ENCODE assay signal across 32 cellular contexts in genomic region chr7:108374899-108375298, GRCh38.
"Had no signal": no experiment of that assay in that cellular context is flagged by ENCODE, and none has a peak within 500 bp of the region (broad histone marks: within the 10 kb centered on the region; RNA-seq: fewer than 3 reads in every experiment).

No MANE protein-coding gene starts in this region.

- H3K27me3 ChIP-seq: body of pancreas, esophagus muscularis mucosa, foreskin keratinocyte, gastrocnemius medialis, heart left ventricle had no signal

- H3K9me3 Mint-ChIP-seq: activated B cell treated with CpG ODN at 0.5 μM for 24 hours; activated CD8-positive, alpha-beta T cell treated with anti-CD3 and anti-CD28 coated beads for 36 hours; activated T-cell treated with anti-CD3 and anti-CD28 coated beads, Interleukin-2, amount 50 U/mL, for 4 hours; effector memory CD8-positive, alpha-beta T cell; T-helper 2 cell treated with Interferon-gamma antibody and Interleukin-4, amounts not matched to agents 5 μg/mL and 100 μg/mL, for 36 hours had no signal

- H3K27ac ChIP-seq: body of pancreas, esophagus muscularis mucosa, foreskin keratinocyte, gastrocnemius medialis, heart left ventricle, WERI-Rb-1 had no signal

- H3K36me3 ChIP-seq: esophagus muscularis mucosa, gastrocnemius medialis, heart left ventricle, WERI-Rb-1 had no signal

- H3K4me3 Mint-ChIP-seq: activated B cell treated with CpG ODN at 0.5 μM for 24 hours; activated CD8-positive, alpha-beta T cell treated with anti-CD3 and anti-CD28 coated beads for 36 hours; activated naive CD8-positive, alpha-beta T cell; activated T-cell treated with anti-CD3 and anti-CD28 coated beads, Interleukin-2, amount 50 U/mL, for 4 hours; activated T-helper 17 cell treated with anti-CD3 and anti-CD28 coated beads, Interleukin-2, amount 50 U/mL, for 72 hours; effector memory CD8-positive, alpha-beta T cell; T-helper 2 cell treated with Interferon-gamma antibody and Interleukin-4, amounts not matched to agents 5 μg/mL and 100 μg/mL, for 36 hours had no signal

- DNase-seq: activated B cell treated with CpG ODN at 0.5 μM for 24 hours; activated CD4-positive, alpha-beta T cell treated with anti-CD3 and anti-CD28 coated beads for 48 hours; activated CD4-positive, alpha-beta T cell treated with anti-CD3 and anti-CD28 coated beads, Interleukin-2, amount 50 U/mL, for 1 hour; activated CD4-positive, alpha-beta T cell treated with anti-CD3 and anti-CD28 coated beads, Interleukin-2, amount 50 U/mL, for 48 hours; activated CD8-positive, alpha-beta memory T cell treated with anti-CD3 and anti-CD28 coated beads for 24 hours; activated CD8-positive, alpha-beta T cell treated with anti-CD3 and anti-CD28 coated beads for 36 hours; activated effector memory CD4-positive, alpha-beta T cell treated with Interleukin-2 at 50 U/mL for 16 hours; activated gamma-delta T cell treated with Interleukin-2 at 50 U/mL for 16 hours; activated naive CD4-positive, alpha-beta T cell treated with anti-CD3 and anti-CD28 coated beads, Interleukin-2, amount 50 U/mL, for 16 hours; activated naive CD4-positive, alpha-beta T cell treated with Interleukin-2 at 50 U/mL for 16 hours; activated T-cell treated with anti-CD3 and anti-CD28 coated beads, Interleukin-2, amount 50 U/mL, for 4 hours; amniotic stem cell; aorta; body of pancreas; caudate nucleus; cortex of kidney; dermis blood vessel endothelial cell; effector CD4-positive, alpha-beta T cell; effector memory CD8-positive, alpha-beta T cell; erythroblast; foreskin keratinocyte; gastrocnemius medialis; glutamatergic neuron; heart left ventricle; T1000; WERI-Rb-1 had no signal

- H3K4me1 Mint-ChIP-seq: activated B cell treated with CpG ODN at 0.5 μM for 24 hours; activated T-helper 17 cell treated with anti-CD3 and anti-CD28 coated beads, Interleukin-2, amount 50 U/mL, for 72 hours had no signal

- FAIRE-seq: colon had no signal

- H3K9me3 ChIP-seq: body of pancreas, esophagus muscularis mucosa, gastrocnemius medialis had no signal

- ATAC-seq: activated CD4-positive, CD25-positive, alpha-beta regulatory T cell treated with anti-CD3 and anti-CD28 coated beads, Interleukin-2, amount 50 U/mL, for 24 hours; activated CD8-positive, alpha-beta T cell treated with anti-CD3 and anti-CD28 coated beads for 36 hours; activated T-cell treated with anti-CD3 and anti-CD28 coated beads, Interleukin-2, amount 50 U/mL, for 4 hours; activated T-helper 17 cell treated with anti-CD3 and anti-CD28 coated beads, Interleukin-2, amount 50 U/mL, for 72 hours; body of pancreas; effector memory CD8-positive, alpha-beta T cell; foreskin keratinocyte; gastrocnemius medialis; heart left ventricle had no signal

- H3K4me1 ChIP-seq: esophagus muscularis mucosa, foreskin keratinocyte, gastrocnemius medialis, heart left ventricle had no signal

- H3K4me3 ChIP-seq: body of pancreas, esophagus muscularis mucosa, gastrocnemius medialis, heart left ventricle had no signal

- H3K27me3 Mint-ChIP-seq: activated CD8-positive, alpha-beta T cell treated with anti-CD3 and anti-CD28 coated beads for 36 hours; activated naive CD8-positive, alpha-beta T cell; effector memory CD8-positive, alpha-beta T cell had no signal

- H3K27ac Mint-ChIP-seq: activated B cell treated with CpG ODN at 0.5 μM for 24 hours; activated CD8-positive, alpha-beta T cell treated with anti-CD3 and anti-CD28 coated beads for 36 hours; activated naive CD8-positive, alpha-beta T cell; activated T-helper 17 cell treated with anti-CD3 and anti-CD28 coated beads, Interleukin-2, amount 50 U/mL, for 72 hours; effector memory CD8-positive, alpha-beta T cell; T-helper 2 cell treated with Interferon-gamma antibody and Interleukin-4, amounts not matched to agents 5 μg/mL and 100 μg/mL, for 36 hours had no signal
